In the genomic region with DNA sequence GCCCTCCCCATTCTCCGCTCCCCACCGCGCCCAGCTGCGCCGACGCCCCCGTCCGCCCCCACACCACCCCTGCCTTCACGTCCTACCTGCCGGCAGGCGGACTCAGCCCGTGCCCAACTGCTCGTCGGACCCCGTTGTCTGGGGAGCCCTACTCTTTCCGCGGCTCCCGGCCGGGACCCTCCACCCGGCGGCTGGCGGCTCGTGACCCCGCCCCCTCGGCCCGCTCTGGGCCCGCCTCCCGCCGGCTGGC, we compare ENCODE assay signal across 8 cellular contexts. TPM values are rescaled to one million over a fixed set of nuclear protein-coding genes. Genes with fewer than 3 reads are reported as not detected.
DNase-seq lines count a peak whose midpoint lies in the region; ATAC-seq and TF ChIP-seq lines count a peak whose summit lies in the region.

A gene (minus strand): TSS at position 209 of the 250 bp plus-strand sequence. CDS start 9,899 bp downstream, outside the sequence.

- peak within 1 kb of the TSS; percentile 96 for H3K4me3 Mint-ChIP-seq in glutamatergic neuron (ENCODE audit: unreplicated experiment)

- in situ Hi-C loops in HAP-1 (cut with MboI; ENCODE audit: low sequenced_read_pairs) (no loop called here), ACHN (cut with HindIII; ENCODE audit: low pct_ligation_motif_present, low pct_unique_long_range_greater_than_20kb, low sequenced_read_pairs) (no loop called here)

- no peaks in the 10 kb centered on the region for H3K36me3 Mint-ChIP-seq in glutamatergic neuron (ENCODE audit: unreplicated experiment)

- TF ChIP-seq CTCF in WI38 (IDR thresholded peaks at IDR 0.05; ENCODE audit: low read depth, low read length) (no peak), glutamatergic neuron (IDR thresholded peaks at IDR 0.05; ENCODE audit: partially characterized antibody, unreplicated experiment) (no peak)

- DNase-seq in HAP-1 (ENCODE audit: low spot score in 2 of 2) (no peak), glutamatergic neuron (peak; percentile 96), DMS114 treated with DMSO at 0.1 percent for 48 hours (lab: John Stamatoyannopoulos, UW; ENCODE audit: unreplicated experiment) (no peak), ACHN (no peak), NK-92 (lab: John Stamatoyannopoulos, UW; ENCODE audit: unreplicated experiment) (no peak)

- no peaks in the 10 kb centered on the region for H3K27me3 ChIP-seq in HAP-1 (ENCODE audit: low read depth)
- H3K27me3 ChIP-seq in skeletal muscle tissue (ENCODE audit: control insufficient read depth in 3 of 3, insufficient read depth in 3 of 3, low read length in 3 of 3) = no peaks in the 10 kb centered on the region

- H3K4me1 ChIP-seq in HAP-1 (peaks cover 13% of the 10 kb centered on the region), skeletal muscle tissue (ENCODE audit: control insufficient read depth in 3 of 3, insufficient read depth in 3 of 3, low read length in 3 of 3) (peaks cover 4 to 6% (median 6%) of the 10 kb centered on the region in 3 donors)

- peak within 1 kb of the TSS; percentile 68 for H3K4me3 ChIP-seq in HAP-1
- H3K4me3 ChIP-seq in WI38 (ENCODE audit: low read depth, low read length) = peak within 1 kb of the TSS; percentile 92
- peak within 1 kb of the TSS; percentile 88 to 95 (median 93) for H3K4me3 ChIP-seq in skeletal muscle tissue (ENCODE audit: low read length in 3 of 3)

- peak within 1 kb of the TSS; percentile 96 to 97 (median 97) for H3K9ac ChIP-seq in skeletal muscle tissue (ENCODE audit: low read depth in 1 of 3, low read length in 3 of 3)

- H3K9me3 ChIP-seq in HAP-1 (no peaks in the 10 kb centered on the region), skeletal muscle tissue (ENCODE audit: control insufficient read depth in 3 of 3, low read length in 3 of 3) (no peaks in the 10 kb centered on the region)

- peaks cover 6% of the 10 kb centered on the region for H3K9me3 Mint-ChIP-seq in glutamatergic neuron (ENCODE audit: unreplicated experiment)

- peaks cover 4% of the 10 kb centered on the region for H3K4me1 Mint-ChIP-seq in glutamatergic neuron (ENCODE audit: low read depth, unreplicated experiment)

- peaks cover 5% of the 10 kb centered on the region for H3K27me3 Mint-ChIP-seq in glutamatergic neuron (ENCODE audit: unreplicated experiment)

- H3K27ac Mint-ChIP-seq in glutamatergic neuron (ENCODE audit: unreplicated experiment) = peak within 1 kb of the TSS; percentile 98

- H3K27ac ChIP-seq in skeletal muscle tissue (ENCODE audit: low read depth, low read length) = peak within 1 kb of the TSS; percentile 95

- 0 out of 2 replicates have a peak, but pooled peaks cover under 1% of the 10 kb centered on the region for H3K36me3 ChIP-seq in HAP-1 (replicated peaks)
- H3K36me3 ChIP-seq in skeletal muscle tissue (ENCODE audit: control insufficient read depth in 3 of 3, insufficient read depth in 3 of 3, low read length in 3 of 3) = peaks cover 0 to 2% (median 0%) of the 10 kb centered on the region in 3 donors

- ATAC-seq in HG02938 (IDR thresholded peaks at IDR 0.05; ENCODE audit: unreplicated experiment) = no peak

RNA-seq across cellular contexts. Expression of the gene that starts here (rescaled TPM):
- total RNA-seq in glutamatergic neuron (ENCODE audit: unreplicated experiment) (29.7 TPM), skeletal muscle tissue (6.8 TPM)
